9 cellular contexts compared by ENCODE assay signal in the genomic region with DNA sequence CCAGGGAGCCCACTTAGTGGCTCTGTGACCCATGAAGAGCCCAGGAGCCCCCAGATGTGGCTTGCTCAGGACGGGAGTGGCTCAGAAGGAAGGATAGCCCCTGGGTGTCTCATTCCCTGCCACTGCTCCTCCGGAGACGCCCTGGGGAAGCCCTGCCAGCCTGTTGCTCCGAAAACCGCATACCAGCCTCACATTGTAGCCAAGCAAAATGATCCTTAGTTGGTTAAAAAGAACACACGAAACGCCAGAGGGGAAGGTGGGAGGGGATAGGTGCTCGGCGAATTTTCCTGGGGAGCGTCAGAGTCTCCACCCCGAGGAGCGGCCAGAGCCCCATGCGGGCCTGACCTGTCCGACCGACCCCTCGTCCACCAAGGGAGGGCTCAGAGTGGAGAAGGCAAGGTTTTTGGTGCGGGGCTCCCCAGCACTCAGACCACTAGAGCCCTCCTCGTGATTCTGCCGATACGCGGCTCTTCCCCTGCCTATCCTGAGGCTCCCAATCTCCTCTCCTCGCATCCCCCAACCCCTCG. TPM values are rescaled to one million over a fixed set of nuclear protein-coding genes. Genes with fewer than 3 reads are reported as not detected.
DNase-seq lines count a peak whose midpoint lies in the region; ATAC-seq and TF ChIP-seq lines count a peak whose summit lies in the region.
"Had no signal": no experiment of that assay in that cellular context is flagged by ENCODE, and none has a peak within 500 bp of the region (broad histone marks: within the 10 kb centered on the region; RNA-seq: fewer than 3 reads in every experiment).

No MANE protein-coding gene starts in this region.

- H3K27me3 ChIP-seq in SJCRH30 = no peaks in the 10 kb centered on the region
- no peaks in the 10 kb centered on the region for H3K27me3 ChIP-seq in fibroblast of lung (ENCODE audit: control insufficient read depth, insufficient read depth, low read length)

- H3K4me1 Mint-ChIP-seq in neural crest cell = peaks cover 33% of the 10 kb centered on the region

- H3K4me1 ChIP-seq in SJCRH30 = no peaks in the 10 kb centered on the region
- peaks cover 3% of the 10 kb centered on the region for H3K4me1 ChIP-seq in fibroblast of lung (ENCODE audit: control insufficient read depth, extremely low read depth, insufficient read depth, low read length)

- no peak for DNase-seq in AG10803 (ENCODE audit: low read depth)
- DNase-seq in SJCRH30 = peak in 1 of 2 experiments; percentile 6
- peak in 1 of 2 donors; percentile 24 for DNase-seq in fibroblast of lung (ENCODE audit: low read depth in 2 of 2)
- DNase-seq in neural crest cell (ENCODE audit: low read depth, low spot score) = no peak
- DNase-seq in ecto neural progenitor cell (ENCODE audit: low spot score) = no peak
- DNase-seq in middle frontal gyrus (ENCODE audit: extremely low spot score, low spot score) = no peak
- no peak for DNase-seq in GM19238 (ENCODE audit: insufficient read length, low spot score)
- DNase-seq: NCI-H2081 treated with DMSO at 0.1 percent for 48 hours had no signal

- H3K36me3 Mint-ChIP-seq in neural crest cell (ENCODE audit: low read depth) = no peaks in the 10 kb centered on the region

- peak overlapping the region; percentile 67 for H2AFZ ChIP-seq in fibroblast of lung (ENCODE audit: low read length)

- no peaks in the 10 kb centered on the region for H3K9me3 Mint-ChIP-seq in neural crest cell

- no peak overlapping the region for H3K27ac ChIP-seq in SJCRH30
- H3K27ac ChIP-seq in fibroblast of lung (ENCODE audit: insufficient read depth, low read length) = no peak overlapping the region

- no peak for TF ChIP-seq POLR2A in GM18505 (IDR thresholded peaks at IDR 0.05; ENCODE audit: borderline replicate concordance, extremely low read depth, insufficient read depth, insufficient read length)

- H3K9ac ChIP-seq in fibroblast of lung (ENCODE audit: insufficient read depth, low read length) = no peak overlapping the region

- H3K27ac Mint-ChIP-seq in neural crest cell (ENCODE audit: unreplicated experiment) = no peak overlapping the region

- H3K4me3 ChIP-seq in AG10803 (ENCODE audit: low read length) = peak overlapping the region; percentile 87
- H3K4me3 ChIP-seq in SJCRH30 = peak overlapping the region; percentile 63
- peak overlapping the region in 2 of 4 experiments; percentile 24 to 85 for H3K4me3 ChIP-seq in fibroblast of lung (replicated peaks in 1 of 4; ENCODE audit: control extremely low read depth in 1 of 4, insufficient read depth in 1 of 4, low read depth in 3 of 4, low read length in 4 of 4)

- no peaks in the 10 kb centered on the region for H3K79me2 ChIP-seq in fibroblast of lung (ENCODE audit: control insufficient read depth, insufficient read depth, low read length)

- H3K36me3 ChIP-seq in SJCRH30 (no peaks in the 10 kb centered on the region), fibroblast of lung (ENCODE audit: control insufficient read depth, insufficient read depth, low read length) (no peaks in the 10 kb centered on the region)

- H3K4me2 ChIP-seq in fibroblast of lung (ENCODE audit: extremely low read depth, insufficient read depth, low read length) = peak overlapping the region; percentile 55

- H3K9me3 ChIP-seq in SJCRH30 (replicated peaks) = no peaks in the 10 kb centered on the region
- no peaks in the 10 kb centered on the region for H3K9me3 ChIP-seq in fibroblast of lung (ENCODE audit: control insufficient read depth, insufficient read depth, low read depth, low read length)

- H4K20me1 ChIP-seq in fibroblast of lung (ENCODE audit: control insufficient read depth, extremely low read depth, insufficient read depth, low read length) = no peaks in the 10 kb centered on the region

- H3K4me3 Mint-ChIP-seq in neural crest cell = peak overlapping the region; percentile 82

- TF ChIP-seq CTCF in AG10803 (conservative IDR thresholded peaks at IDR 0.05; ENCODE audit: low read length) = no peak
- TF ChIP-seq CTCF in fibroblast of lung (conservative IDR thresholded peaks at IDR 0.05 in 1 of 2, IDR thresholded peaks at IDR 0.05 in 1 of 2; ENCODE audit: low read depth in 1 of 2, low read length in 2 of 2) = no peak
- no peak for TF ChIP-seq CTCF in neural crest cell (conservative IDR thresholded peaks at IDR 0.05)

- peaks cover 4% of the 10 kb centered on the region for H3K27me3 Mint-ChIP-seq in neural crest cell (ENCODE audit: low read depth)

- ATAC-seq in GM18505 (IDR thresholded peaks at IDR 0.05; ENCODE audit: unreplicated experiment) = no peak

RNA-seq across cellular contexts. Expression of a gene that starts 39.5 kb away (rescaled TPM):
- total RNA-seq in SJCRH30 (2014; rRNA removed; shearing (Covaris generic)) = 6.8 and 7.3 TPM in 2 replicates
- total RNA-seq in fibroblast of lung (18.2 and 19.8 TPM in 2 replicates), neural crest cell (24.4 and 24.6 TPM in 2 replicates)
- polyA plus RNA-seq in fibroblast of lung = 8.4 and 14.3 TPM in 2 replicates
- polyA plus RNA-seq in fibroblast of lung (2012) = 5.4 and 9.8 TPM in 2 replicates
- polyA minus RNA-seq in fibroblast of lung (ENCODE audit: low replicate concordance) = 1.4 and 2.4 TPM in 2 replicates

RNA-seq across cellular contexts. Expression of a gene that starts 48.5 kb away (rescaled TPM):
- 48.4 and 52.3 TPM in 2 replicates for total RNA-seq in SJCRH30 (2014; rRNA removed; shearing (Covaris generic))
- 26.2 and 33.9 TPM in 2 replicates for total RNA-seq in fibroblast of lung
- 37.8 and 48.8 TPM in 2 replicates for polyA plus RNA-seq in fibroblast of lung
- 24.8 and 30.7 TPM in 2 replicates for polyA plus RNA-seq in fibroblast of lung (2012)
- 6.4 and 9.6 TPM in 2 replicates for polyA minus RNA-seq in fibroblast of lung (ENCODE audit: low replicate concordance)
- 52.4 and 52.9 TPM in 2 replicates for total RNA-seq in neural crest cell

RNA-seq across cellular contexts. Expression of a gene that starts 58.0 kb away (rescaled TPM):
- 0.53 and 1.4 TPM in 2 replicates for total RNA-seq in SJCRH30 (2014; rRNA removed; shearing (Covaris generic))
- 0.51 and 0.99 TPM in 2 replicates for total RNA-seq in fibroblast of lung
- 0.32 and 1.3 TPM in 2 replicates for polyA plus RNA-seq in fibroblast of lung
- polyA plus RNA-seq in fibroblast of lung (2012) = 0.39 and 1.4 TPM in 2 replicates
- not detected in 2 replicates for polyA minus RNA-seq in fibroblast of lung (ENCODE audit: low replicate concordance)
- not detected in 2 replicates for total RNA-seq in neural crest cell
